ENCODE assay signal across 8 cellular contexts in the genomic region with DNA sequence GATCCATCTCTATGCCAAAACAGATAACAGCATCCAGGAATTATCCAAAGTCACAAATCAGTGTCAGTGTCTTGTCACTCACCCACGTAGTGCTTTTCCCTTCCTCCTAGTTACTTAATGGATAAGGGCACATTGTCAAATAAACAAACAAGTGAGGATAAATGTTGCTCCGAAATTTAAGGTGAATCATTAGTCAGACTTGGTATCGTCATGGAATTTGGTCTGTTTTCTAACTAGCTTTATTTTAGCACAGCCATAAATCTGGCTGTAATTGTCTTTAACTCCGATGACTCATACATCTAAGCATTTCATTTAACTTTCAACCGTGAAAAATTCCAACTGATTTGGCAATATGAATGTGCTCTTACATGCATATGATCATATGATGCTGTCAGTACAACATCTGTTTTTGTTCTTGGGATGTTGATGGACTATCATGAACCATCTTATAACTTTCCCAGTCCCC.
DNase-seq lines count a peak whose midpoint lies in the region; ATAC-seq and TF ChIP-seq lines count a peak whose summit lies in the region.

No MANE protein-coding gene starts in this region.

- H3K4me3 Mint-ChIP-seq in activated naive CD4-positive, alpha-beta T cell treated with anti-CD3 and anti-CD28 coated beads for 36 hours: no peak overlapping the region

- no peak for ATAC-seq in HG03025 (IDR thresholded peaks at IDR 0.05; ENCODE audit: low FRiP score, unreplicated experiment)

- no peak for TF ChIP-seq CTCF in fibroblast of mammary gland (conservative IDR thresholded peaks at IDR 0.05; ENCODE audit: control insufficient read depth, insufficient read depth, low read depth, low read length)

- H3K4me1 Mint-ChIP-seq in activated naive CD4-positive, alpha-beta T cell treated with anti-CD3 and anti-CD28 coated beads for 36 hours (ENCODE audit: low read depth): no peaks in the 10 kb centered on the region

- no peaks in the 10 kb centered on the region for H3K9me3 Mint-ChIP-seq in activated naive CD4-positive, alpha-beta T cell treated with anti-CD3 and anti-CD28 coated beads for 36 hours

- no peak overlapping the region for H3K4me3 ChIP-seq in fibroblast of mammary gland (ENCODE audit: control insufficient read depth, low read depth, low read length)

- CTCF ChIA-PET in activated naive CD4-positive, alpha-beta T cell treated with anti-CD3 and anti-CD28 coated beads for 36 hours (lab: Charles Lee): no interaction called here

- H3K27me3 Mint-ChIP-seq in activated naive CD4-positive, alpha-beta T cell treated with anti-CD3 and anti-CD28 coated beads for 36 hours (ENCODE audit: low read depth): peaks cover 3% of the 10 kb centered on the region

- H3K27ac Mint-ChIP-seq in activated naive CD4-positive, alpha-beta T cell treated with anti-CD3 and anti-CD28 coated beads for 36 hours: no peak overlapping the region

- DNase-seq in GM04503 (ENCODE audit: low read depth) (peak; percentile 96), RPMI7951 (ENCODE audit: low read depth) (peak; percentile 92), fibroblast of mammary gland (ENCODE audit: low read depth) (peak; percentile 100), retina (peak; percentile 57)
- no peak for DNase-seq in stimulated activated CD4-positive, alpha-beta T cell treated with anti-CD3 and anti-CD28 coated beads, Interleukin-2, amount 100 ng/mL, for 24 hours
- DNase-seq in activated naive CD4-positive, alpha-beta T cell treated with anti-CD3 and anti-CD28 coated beads for 36 hours: no peak
- DNase-seq in activated CD4-positive, CD25-positive, alpha-beta regulatory T cell treated with anti-CD3 and anti-CD28 coated beads, Interleukin-2, amount 50 U/mL, for 72 hours: no peak

- intact Hi-C loops in activated naive CD4-positive, alpha-beta T cell treated with anti-CD3 and anti-CD28 coated beads for 36 hours (cut with micrococcal nuclease): no loop called here

- no peaks in the 10 kb centered on the region for H3K36me3 Mint-ChIP-seq in activated naive CD4-positive, alpha-beta T cell treated with anti-CD3 and anti-CD28 coated beads for 36 hours (ENCODE audit: low read depth)

Comparison
In these comparisons a context has a peak if more than half of its experiments do, and no peak if none do; other contexts are left out.
1. DNase-seq: peak in GM04503 (single experiment), RPMI7951 (single experiment), fibroblast of mammary gland (single experiment) and retina (single experiment); none in stimulated activated CD4-positive, alpha-beta T cell treated with anti-CD3 and anti-CD28 coated beads, Interleukin-2, amount 100 ng/mL, for 24 hours (0 of 2), activated naive CD4-positive, alpha-beta T cell treated with anti-CD3 and anti-CD28 coated beads for 36 hours (single experiment) and activated CD4-positive, CD25-positive, alpha-beta regulatory T cell treated with anti-CD3 and anti-CD28 coated beads, Interleukin-2, amount 50 U/mL, for 72 hours (single experiment).